Comparison of ENCODE assay signal across 20 cellular contexts in genomic region chr13:99575376-99575775, GRCh38. TPM values are rescaled to one million over a fixed set of nuclear protein-coding genes. Genes with fewer than 3 reads are reported as not detected.
DNase-seq lines count a peak whose midpoint lies in the region; ATAC-seq and TF ChIP-seq lines count a peak whose summit lies in the region.
"Had no signal": no experiment of that assay in that cellular context is flagged by ENCODE, and none has a peak within 500 bp of the region (broad histone marks: within the 10 kb centered on the region; RNA-seq: fewer than 3 reads in every experiment).

No MANE protein-coding gene starts in this region.

- no peak overlapping the region for H3K4me3 Mint-ChIP-seq in GM23338
- no peak overlapping the region for H3K4me3 Mint-ChIP-seq in stimulated activated memory B cell treated with anti-CD40 and anti-IgM and Interleukin-4, amounts not matched to agents 10 μg/mL and 1 μg/mL and 100 μg/mL, for 72 hours

- H3K4me2 ChIP-seq in GM23338 (no peak overlapping the region), Karpas-422 (ENCODE audit: low read depth, low read length, poor library complexity, severe bottlenecking) (peak overlapping the region; percentile 5)

- H3K27ac Mint-ChIP-seq in GM23338: no peak overlapping the region
- peak overlapping the region; percentile 57 for H3K27ac Mint-ChIP-seq in stimulated activated memory B cell treated with anti-CD40 and anti-IgM and Interleukin-4, amounts not matched to agents 10 μg/mL and 1 μg/mL and 100 μg/mL, for 72 hours
- H3K27ac Mint-ChIP-seq: CD14-positive monocyte had no signal

- H3K27me3 ChIP-seq in GM23338 (ENCODE audit: insufficient read depth) (no peaks in the 10 kb centered on the region), Karpas-422 (ENCODE audit: low read length) (no peaks in the 10 kb centered on the region), dorsolateral prefrontal cortex (no peaks in the 10 kb centered on the region), vagina (no peaks in the 10 kb centered on the region)
- H3K27me3 ChIP-seq: Peyer's patch had no signal

- H3K36me3 Mint-ChIP-seq in GM23338 (ENCODE audit: low read depth): no peaks in the 10 kb centered on the region
- H3K36me3 Mint-ChIP-seq in stimulated activated memory B cell treated with anti-CD40 and anti-IgM and Interleukin-4, amounts not matched to agents 10 μg/mL and 1 μg/mL and 100 μg/mL, for 72 hours: no peaks in the 10 kb centered on the region
- H3K36me3 Mint-ChIP-seq: CD14-positive monocyte had no signal

- no peaks in the 10 kb centered on the region for H3K9me3 ChIP-seq in Karpas-422 (ENCODE audit: low read length)
- H3K9me3 ChIP-seq in vagina: no peaks in the 10 kb centered on the region
- H3K9me3 ChIP-seq: Peyer's patch had no signal

- H3K27ac ChIP-seq in GM23338 (ENCODE audit: low read depth): no peak overlapping the region
- no peak overlapping the region for H3K27ac ChIP-seq in Karpas-422 (ENCODE audit: low read length)
- peak overlapping the region in 1 of 59 donors; percentile 27 for H3K27ac ChIP-seq in dorsolateral prefrontal cortex
- no peak overlapping the region for H3K27ac ChIP-seq in vagina
- H3K27ac ChIP-seq: Peyer's patch had no signal

- DNase-seq in GM23338 (ENCODE audit: low spot score) (peak; percentile 74), Karpas-422 (no peak), dorsolateral prefrontal cortex (no peak), vagina (ENCODE audit: extremely low spot score in 2 of 2) (no peak)
- DNase-seq in stimulated activated CD4-positive, alpha-beta T cell treated with anti-CD3 and anti-CD28 coated beads, Interleukin-4, amount 100 ng/mL, for 1 hour: no peak
- DNase-seq: DMS79; HCEC 1CT; MM.1S; NCI-H1092; NCI-H1436 treated with DMSO at 0.1 percent for 48 hours; NCI-H2029 treated with DMSO at 0.1 percent for 48 hours; NCI-H226; NCI-H510A treated with DMSO at 0.1 percent for 48 hours; NCI-H774; NK-92 treated with Interleukin-12 subunit alpha and Interleukin-12 subunit beta, amount 100 ng/mL, for 24 hours; Peyer's patch had no signal

- H3K79me2 ChIP-seq in GM23338 (replicated peaks; ENCODE audit: insufficient read depth): no peaks in the 10 kb centered on the region
- no peaks in the 10 kb centered on the region for H3K79me2 ChIP-seq in Karpas-422 (ENCODE audit: low read length)

- H3K4me1 ChIP-seq in GM23338 (ENCODE audit: insufficient read depth): peaks cover 10% of the 10 kb centered on the region; the same call in 1 of the 2 replicates
- peaks cover 3% of the 10 kb centered on the region; the same call in 1 of the 2 replicates for H3K4me1 ChIP-seq in Karpas-422 (ENCODE audit: low read length)
- no peaks in the 10 kb centered on the region for H3K4me1 ChIP-seq in vagina
- H3K4me1 ChIP-seq: Peyer's patch had no signal

- intact Hi-C loops in dorsolateral prefrontal cortex (cut with DNase I) (no loop called here), vagina (cut with DNase I) (no loop called here)

- 0 out of 2 replicates have a peak, but pooled peaks cover 3% of the 10 kb centered on the region for H3F3A ChIP-seq in GM23338 (replicated peaks; ENCODE audit: low read depth)

- TF ChIP-seq POLR2A in vagina (IDR thresholded peaks at IDR 0.05): no peak

- ATAC-seq in GM23338 (peak; percentile 96), HG03571 (IDR thresholded peaks at IDR 0.05; ENCODE audit: unreplicated experiment) (no peak)
- ATAC-seq in stimulated activated memory B cell treated with anti-CD40 and anti-IgM and Interleukin-4, amounts not matched to agents 10 μg/mL and 1 μg/mL and 100 μg/mL, for 72 hours: no peak
- ATAC-seq: SK-N-SH treated with all-trans-retinoic acid at 6 μM for 48 hours had no signal

- H4K20me1 ChIP-seq in GM23338 (replicated peaks; ENCODE audit: insufficient read depth) (no peaks in the 10 kb centered on the region), Karpas-422 (ENCODE audit: insufficient read depth, low read depth, low read length) (no peaks in the 10 kb centered on the region)

- H3K4me3 ChIP-seq in GM23338 (no peak overlapping the region), Karpas-422 (ENCODE audit: low read length) (no peak overlapping the region), dorsolateral prefrontal cortex (peak overlapping the region in 48 of 59 donors; percentile 4 to 52 (median 33)), vagina (no peak overlapping the region)
- H3K4me3 ChIP-seq: Peyer's patch had no signal

- no peak for TF ChIP-seq CTCF in GM23338 (conservative IDR thresholded peaks at IDR 0.05; ENCODE audit: low read depth in 2 of 2)
- no peak for TF ChIP-seq CTCF in dorsolateral prefrontal cortex (IDR thresholded peaks at IDR 0.05 in 54 of 56, conservative IDR thresholded peaks at IDR 0.05 in 2 of 56; ENCODE audit: low read depth in 1 of 56, partially characterized antibody in 56 of 56)
- TF ChIP-seq CTCF in vagina (IDR thresholded peaks at IDR 0.05): no peak

- peaks cover 1% of the 10 kb centered on the region for H3K27me3 Mint-ChIP-seq in GM23338 (ENCODE audit: insufficient read depth, low read depth, poor library complexity)
- H3K27me3 Mint-ChIP-seq in stimulated activated memory B cell treated with anti-CD40 and anti-IgM and Interleukin-4, amounts not matched to agents 10 μg/mL and 1 μg/mL and 100 μg/mL, for 72 hours: no peaks in the 10 kb centered on the region

- H3K36me3 ChIP-seq in GM23338 (ENCODE audit: insufficient read depth) (no peaks in the 10 kb centered on the region), Karpas-422 (ENCODE audit: insufficient read depth, low read length) (no peaks in the 10 kb centered on the region), vagina (no peaks in the 10 kb centered on the region)
- H3K36me3 ChIP-seq: Peyer's patch had no signal

- H3K9ac ChIP-seq in Karpas-422 (ENCODE audit: low read length): no peak overlapping the region

- H3K9me2 ChIP-seq in GM23338 (ENCODE audit: insufficient read depth) (0 out of 2 replicates have a peak, but pooled peaks cover under 1% of the 10 kb centered on the region), Karpas-422 (replicated peaks; ENCODE audit: insufficient read depth, low read length) (no peaks in the 10 kb centered on the region)

- peaks cover 2% of the 10 kb centered on the region; the same call in 2 of the 3 replicates for H3K9me3 Mint-ChIP-seq in GM23338
- no peaks in the 10 kb centered on the region for H3K9me3 Mint-ChIP-seq in stimulated activated memory B cell treated with anti-CD40 and anti-IgM and Interleukin-4, amounts not matched to agents 10 μg/mL and 1 μg/mL and 100 μg/mL, for 72 hours

- peaks cover 10% of the 10 kb centered on the region for H3K4me1 Mint-ChIP-seq in GM23338
- no peaks in the 10 kb centered on the region for H3K4me1 Mint-ChIP-seq in stimulated activated memory B cell treated with anti-CD40 and anti-IgM and Interleukin-4, amounts not matched to agents 10 μg/mL and 1 μg/mL and 100 μg/mL, for 72 hours

- no peak overlapping the region for H2AFZ ChIP-seq in GM23338
- no peak overlapping the region for H2AFZ ChIP-seq in Karpas-422 (ENCODE audit: low read length)

TF ChIP-seq in GM23338, 12 proteins besides CTCF, POLR2A, EP300 and RAD21 (continues in another document):
- TF ChIP-seq, protein P1, sequence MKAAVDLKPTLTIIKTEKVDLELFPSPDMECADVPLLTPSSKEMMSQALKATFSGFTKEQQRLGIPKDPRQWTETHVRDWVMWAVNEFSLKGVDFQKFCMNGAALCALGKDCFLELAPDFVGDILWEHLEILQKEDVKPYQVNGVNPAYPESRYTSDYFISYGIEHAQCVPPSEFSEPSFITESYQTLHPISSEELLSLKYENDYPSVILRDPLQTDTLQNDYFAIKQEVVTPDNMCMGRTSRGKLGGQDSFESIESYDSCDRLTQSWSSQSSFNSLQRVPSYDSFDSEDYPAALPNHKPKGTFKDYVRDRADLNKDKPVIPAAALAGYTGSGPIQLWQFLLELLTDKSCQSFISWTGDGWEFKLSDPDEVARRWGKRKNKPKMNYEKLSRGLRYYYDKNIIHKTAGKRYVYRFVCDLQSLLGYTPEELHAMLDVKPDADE (IDR thresholded peaks at IDR 0.05): no peak
- TF ChIP-seq, protein P2, sequence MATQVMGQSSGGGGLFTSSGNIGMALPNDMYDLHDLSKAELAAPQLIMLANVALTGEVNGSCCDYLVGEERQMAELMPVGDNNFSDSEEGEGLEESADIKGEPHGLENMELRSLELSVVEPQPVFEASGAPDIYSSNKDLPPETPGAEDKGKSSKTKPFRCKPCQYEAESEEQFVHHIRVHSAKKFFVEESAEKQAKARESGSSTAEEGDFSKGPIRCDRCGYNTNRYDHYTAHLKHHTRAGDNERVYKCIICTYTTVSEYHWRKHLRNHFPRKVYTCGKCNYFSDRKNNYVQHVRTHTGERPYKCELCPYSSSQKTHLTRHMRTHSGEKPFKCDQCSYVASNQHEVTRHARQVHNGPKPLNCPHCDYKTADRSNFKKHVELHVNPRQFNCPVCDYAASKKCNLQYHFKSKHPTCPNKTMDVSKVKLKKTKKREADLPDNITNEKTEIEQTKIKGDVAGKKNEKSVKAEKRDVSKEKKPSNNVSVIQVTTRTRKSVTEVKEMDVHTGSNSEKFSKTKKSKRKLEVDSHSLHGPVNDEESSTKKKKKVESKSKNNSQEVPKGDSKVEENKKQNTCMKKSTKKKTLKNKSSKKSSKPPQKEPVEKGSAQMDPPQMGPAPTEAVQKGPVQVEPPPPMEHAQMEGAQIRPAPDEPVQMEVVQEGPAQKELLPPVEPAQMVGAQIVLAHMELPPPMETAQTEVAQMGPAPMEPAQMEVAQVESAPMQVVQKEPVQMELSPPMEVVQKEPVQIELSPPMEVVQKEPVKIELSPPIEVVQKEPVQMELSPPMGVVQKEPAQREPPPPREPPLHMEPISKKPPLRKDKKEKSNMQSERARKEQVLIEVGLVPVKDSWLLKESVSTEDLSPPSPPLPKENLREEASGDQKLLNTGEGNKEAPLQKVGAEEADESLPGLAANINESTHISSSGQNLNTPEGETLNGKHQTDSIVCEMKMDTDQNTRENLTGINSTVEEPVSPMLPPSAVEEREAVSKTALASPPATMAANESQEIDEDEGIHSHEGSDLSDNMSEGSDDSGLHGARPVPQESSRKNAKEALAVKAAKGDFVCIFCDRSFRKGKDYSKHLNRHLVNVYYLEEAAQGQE (IDR thresholded peaks at IDR 0.05; ENCODE audit: unreplicated experiment): no peak
- no peak for TF ChIP-seq EZH2phosphoT487 (IDR thresholded peaks at IDR 0.05; ENCODE audit: unreplicated experiment)
- TF ChIP-seq STAT1 (IDR thresholded peaks at IDR 0.05; ENCODE audit: unreplicated experiment): no peak
- TF ChIP-seq POLR2AphosphoS5 (IDR thresholded peaks at IDR 0.05; ENCODE audit: low read depth): no peak
- no peak for TF ChIP-seq ZNF331 (CRISPR knock-in tag; IDR thresholded peaks at IDR 0.05; ENCODE audit: low read depth)
- no peak for TF ChIP-seq ZNF114 (CRISPR knock-in tag; IDR thresholded peaks at IDR 0.05)
- no peak for TF ChIP-seq JUNB (IDR thresholded peaks at IDR 0.05; ENCODE audit: unreplicated experiment)

RNA-seq across cellular contexts. Expression of gene CLYBL, which starts 31.1 kb away (rescaled TPM):
- 9.7 and 10.8 TPM in 2 replicates for total RNA-seq in GM23338 (2014; rRNA removed; shearing (Covaris generic))
- polyA plus RNA-seq in GM23338 (2016; fragmentation: Nextera tagmentation; extraction: Ambion mirVana): 12.5 and 12.6 TPM in 2 replicates
- 2.8 and 7.3 TPM in 2 replicates for total RNA-seq in Karpas-422 (2014; rRNA removed; shearing (Covaris generic); ENCODE audit: low replicate concordance)
- total RNA-seq in dorsolateral prefrontal cortex: 10 to 100 TPM in 72 of 120 experiments, 1 to 10 TPM in 48; 5.6 to 17.7 (median 10.8) TPM
- 8.8 TPM for total RNA-seq in vagina

Comparison
In these comparisons a context has a peak if more than half of its experiments do, and no peak if none do; other contexts are left out.
1. H3K4me3 ChIP-seq: peak in dorsolateral prefrontal cortex (48 of 59); none in GM23338 (single experiment), Karpas-422 (single experiment) and vagina (0 of 2).